Comparison of ENCODE assay signal across 13 cellular contexts in the genomic region with DNA sequence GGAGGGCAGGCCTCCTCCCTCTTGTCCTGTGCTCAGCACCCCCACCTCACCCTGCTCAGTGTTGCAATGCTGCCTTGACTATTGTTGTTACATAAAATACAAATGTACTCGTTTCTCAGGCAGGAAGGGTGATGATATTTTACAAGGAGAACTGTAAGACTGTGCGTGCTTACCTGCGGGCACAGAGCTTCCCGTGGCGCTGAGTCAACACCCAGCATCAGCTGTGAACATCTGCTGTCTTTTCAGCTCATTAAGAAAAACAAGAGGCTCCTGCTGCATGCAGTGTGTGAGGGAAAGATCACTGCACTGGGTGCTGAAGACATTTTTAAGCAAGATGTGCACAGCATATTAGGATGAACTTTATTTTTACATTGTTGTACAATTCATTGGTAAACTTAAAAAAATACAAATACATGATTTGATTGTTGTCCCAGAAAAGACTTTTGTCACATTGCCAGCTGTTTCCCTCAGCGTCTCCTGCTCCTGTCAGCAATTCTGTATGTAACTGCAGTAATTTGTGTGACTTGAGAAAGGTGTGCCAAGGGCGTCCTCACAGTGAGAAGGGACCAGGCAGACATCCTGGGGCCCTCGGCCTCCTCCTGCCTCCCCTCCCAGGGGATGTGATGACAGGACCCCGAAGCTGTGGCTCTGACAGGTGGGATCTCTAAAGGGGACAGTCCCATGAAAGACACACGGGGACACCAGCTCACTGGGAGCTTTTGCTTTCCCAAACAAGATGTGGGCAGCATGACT. TPM values are rescaled to one million over a fixed set of nuclear protein-coding genes. Genes with fewer than 3 reads are reported as not detected.
DNase-seq lines count a peak whose midpoint lies in the region; ATAC-seq, FAIRE-seq and TF ChIP-seq lines count a peak whose summit lies in the region.
"Had no signal": no experiment of that assay in that cellular context is flagged by ENCODE, and none has a peak within 500 bp of the region (broad histone marks: within the 10 kb centered on the region; RNA-seq: fewer than 3 reads in every experiment).

No MANE protein-coding gene starts in this region.

- no peaks in the 10 kb centered on the region; a peak in 1 of 5 replicates for H3K27me3 ChIP-seq in HepG2 (ENCODE audit: control insufficient read depth in 1 of 2, insufficient read depth in 2 of 2, low read length in 2 of 2)
- H3K27me3 ChIP-seq: body of pancreas, neural progenitor cell had no signal

- TF ChIP-seq POLR2A in HepG2 (IDR thresholded peaks at IDR 0.05; ENCODE audit: insufficient read depth in 1 of 2, low read depth in 2 of 2, low read length in 2 of 2) = no peak

- no peaks in the 10 kb centered on the region for H3K9me3 ChIP-seq in HEK293 (ENCODE audit: control insufficient read depth, insufficient read depth, low read depth, low read length)
- H3K9me3 ChIP-seq in HepG2 (ENCODE audit: low read length) = no peaks in the 10 kb centered on the region
- H3K9me3 ChIP-seq: body of pancreas had no signal

- TF ChIP-seq EP300 in HepG2 (IDR thresholded peaks at IDR 0.05; ENCODE audit: low read depth in 2 of 2, low read length in 2 of 2) (no peak), HepG2 (CRISPR knock-in tag; IDR thresholded peaks at IDR 0.05; ENCODE audit: borderline replicate concordance) (no peak)

- H4K20me1 ChIP-seq in HepG2 (ENCODE audit: insufficient read depth, low read length) = peaks cover 6% of the 10 kb centered on the region; the same call in 1 of the 2 replicates

- POLR2A ChIA-PET in HEK293 (lab: Yijun Ruan, JAX) (no interaction called here), RWPE1 (lab: Yijun Ruan, JAX; ENCODE audit: low non-redundant PET) (no interaction called here), HepG2 (lab: Yijun Ruan, JAX) (no interaction called here)

- FAIRE-seq in HepG2 (lab: Jason Lieb, UNC) = no peak
- FAIRE-seq: small intestine had no signal

- CTCF ChIA-PET in HEK293 (lab: Yijun Ruan, JAX) = interaction anchor here (1.3 kb wide), 1 partner anchor 85 kb away, joined by 7 read pairs; no protein-coding TSS in a partner anchor
- CTCF ChIA-PET in RWPE1 (lab: Yijun Ruan, JAX) = interaction anchor here (0.6 kb wide), 1 partner anchor 722 kb away, joined by 3 read pairs; no protein-coding TSS in a partner anchor
- CTCF ChIA-PET in HepG2 (lab: Yijun Ruan, JAX; ENCODE audit: low intra/inter-chr PET ratio, low total read pairs) = no interaction called here

- H3K36me3 ChIP-seq in HEK293 (ENCODE audit: control insufficient read depth in 2 of 2, insufficient read depth in 1 of 2, low read length in 2 of 2) (peaks cover 0 to 33% of the 10 kb centered on the region in 2 experiments; a peak in 1 of 3 replicates), HepG2 (replicated peaks in 1 of 2; ENCODE audit: control insufficient read depth in 1 of 2, insufficient read depth in 2 of 2, low read length in 2 of 2) (peaks cover 7 to 31% of the 10 kb centered on the region in 2 experiments)
- H3K36me3 ChIP-seq: neural progenitor cell had no signal

- H3K79me2 ChIP-seq in HepG2 (ENCODE audit: insufficient read depth, low read length) = no peaks in the 10 kb centered on the region

- in situ Hi-C loops in HepG2 (cut with HindIII; ENCODE audit: extremely low pct_ligation_motif_present, low pct_unique_long_range_greater_than_20kb) = no loop called here

- TF ChIP-seq RAD21 in HepG2 (CRISPR knock-in tag; IDR thresholded peaks at IDR 0.05) = no peak

- H3K4me2 ChIP-seq in HepG2 (ENCODE audit: low read depth, low read length) = no peak overlapping the region
- H3K4me2 ChIP-seq: neural progenitor cell had no signal

- 98% methylated on average over 6 of the region's 10 CpGs for WGBS in HepG2 (ENCODE audit: low lambda C conversion rate)

- no peak for ATAC-seq in HepG2
- no peak for ATAC-seq in GM19023 (IDR thresholded peaks at IDR 0.05; ENCODE audit: unreplicated experiment)
- no peak for ATAC-seq in HG03025 (IDR thresholded peaks at IDR 0.05; ENCODE audit: low FRiP score, unreplicated experiment)
- ATAC-seq in HG02678 (IDR thresholded peaks at IDR 0.05; ENCODE audit: unreplicated experiment) = no peak
- ATAC-seq: body of pancreas had no signal

- TF ChIP-seq CTCF in HEK293 (tag by site-specific recombination; IDR thresholded peaks at IDR 0.05) (no peak), RWPE1 (conservative IDR thresholded peaks at IDR 0.05; ENCODE audit: low read depth) (no peak), HepG2 (CRISPR knock-in tag; IDR thresholded peaks at IDR 0.05) (no peak)

- no peak overlapping the region for H3K9ac ChIP-seq in HepG2 (ENCODE audit: insufficient read depth, low read depth, low read length)
- H3K9ac ChIP-seq: neural progenitor cell had no signal

- no TSS peak for BruUV-seq in HepG2 (replicated peaks; lab: Mats Ljungman, UMichigan)

- H3K4me3 ChIP-seq in HEK293 (ENCODE audit: low read depth, low read length) (no peak overlapping the region), HepG2 (replicated peaks in 1 of 3; ENCODE audit: insufficient read depth in 1 of 3, low read depth in 2 of 3, low read length in 3 of 3) (no peak overlapping the region)
- H3K4me3 ChIP-seq: body of pancreas, neural progenitor cell had no signal

- H3K4me1 ChIP-seq in HEK293 (ENCODE audit: control insufficient read depth, insufficient read depth, low read length) (no peaks in the 10 kb centered on the region), HepG2 (ENCODE audit: insufficient read depth, low read length) (peaks cover 46% of the 10 kb centered on the region)
- H3K4me1 ChIP-seq: body of pancreas had no signal

- H3K27ac ChIP-seq in HEK293 (ENCODE audit: extremely low read depth, low read depth, low read length) (no peak overlapping the region), RWPE1 (peak overlapping the region; percentile 46), HepG2 (ENCODE audit: extremely low read length, insufficient read depth, low read length) (no peak overlapping the region)
- H3K27ac ChIP-seq: body of pancreas, neural progenitor cell had no signal

- intact Hi-C loops in HepG2 (cut with micrococcal nuclease; ENCODE audit: unreplicated experiment) = no loop called here

- H2AFZ ChIP-seq in HepG2 (ENCODE audit: low read length) = no peak overlapping the region
- H2AFZ ChIP-seq: neural progenitor cell had no signal

- DNase-seq in COR-L47 (lab: John Stamatoyannopoulos, UW) (peak; percentile 23), RWPE1 (ENCODE audit: low spot score) (peak; percentile 40), HepG2 (ENCODE audit: low spot score) (no peak)
- DNase-seq: activated B cell treated with CpG ODN at 0.5 μM for 24 hours; hippocampal formation; NK-92 treated with Interleukin-12 subunit alpha and Interleukin-12 subunit beta, amount 100 ng/mL, for 24 hours; small intestine had no signal

TF ChIP-seq in HEK293, 187 proteins besides CTCF, POLR2A, EP300 and RAD21 (continues in another document):
- TF ChIP-seq TRIM28 (IDR thresholded peaks at IDR 0.05; ENCODE audit: borderline replicate concordance, low read length) = no peak

TF ChIP-seq in HepG2, 621 proteins besides CTCF, POLR2A, EP300 and RAD21:
- TF ChIP-seq ZNF17 (CRISPR knock-in tag; IDR thresholded peaks at IDR 0.05) = no peak
- TF ChIP-seq RBM22 (optimal IDR thresholded peaks at IDR 0.05; ENCODE audit: low read length) = peak; percentile 4

RNA-seq across cellular contexts. Expression of a gene that starts 56.3 kb away (rescaled TPM):
- total RNA-seq in HepG2 (2016; rRNA removed; fragmentation: Illumina TruSeq; extraction: Trizol) = 1,781 and 2,179 TPM in 2 replicates
- total RNA-seq in HepG2 (2016; cell fraction: cytosol; rRNA removed; fragmentation: Illumina TruSeq; extraction: Trizol; ENCODE audit: low read depth) = 3,269 and 3,354 TPM in 2 replicates
- total RNA-seq in HepG2 (2016; cell fraction: insoluble cytoplasmic fraction; rRNA removed; fragmentation: Illumina TruSeq; extraction: Trizol) = 1,702 and 2,262 TPM in 2 replicates
- 4,253 and 4,526 TPM in 2 replicates for total RNA-seq in HepG2 (2016; cell fraction: membrane; rRNA removed; fragmentation: Illumina TruSeq; extraction: Trizol)
- total RNA-seq in HepG2 (2016; cell fraction: nucleus; rRNA removed; fragmentation: Illumina TruSeq; extraction: Trizol) = 560 and 609 TPM in 2 replicates
- 2,268 and 2,401 TPM in 2 replicates for polyA plus RNA-seq in HepG2 (2011; rRNA removed)
- polyA plus RNA-seq in HepG2 (2011; cell fraction: cytosol; rRNA removed) = 1,778 and 1,795 TPM in 2 replicates
- polyA plus RNA-seq in HepG2 (2011; cell fraction: nucleus; rRNA removed) = 459 and 538 TPM in 2 replicates
- polyA plus RNA-seq in HepG2 (2012) = 2,727 and 3,505 TPM in 2 replicates
- 4,453 and 4,819 TPM in 2 replicates for polyA plus RNA-seq in HepG2 (2016; cell fraction: cytosol; fragmentation: Illumina TruSeq; extraction: Trizol; ENCODE audit: low read depth)
- polyA plus RNA-seq in HepG2 (2016; cell fraction: insoluble cytoplasmic fraction; fragmentation: Illumina TruSeq; extraction: Trizol; ENCODE audit: low read depth) = 2,446 and 2,535 TPM in 2 replicates
- 4,866 and 4,953 TPM in 2 replicates for polyA plus RNA-seq in HepG2 (2016; cell fraction: membrane; fragmentation: Illumina TruSeq; extraction: Trizol; ENCODE audit: low read depth)
- 1,119 and 1,145 TPM in 2 replicates for polyA plus RNA-seq in HepG2 (2016; cell fraction: nucleus; fragmentation: Illumina TruSeq; extraction: Trizol; ENCODE audit: insufficient read depth, low read depth)
- 371 and 1,174 TPM in 2 replicates for polyA minus RNA-seq in HepG2 (2011; rRNA and poly(A)+ RNA removed; ENCODE audit: low replicate concordance)
- polyA minus RNA-seq in HepG2 (2011; cell fraction: cytosol; rRNA and poly(A)+ RNA removed) = 694 and 812 TPM in 2 replicates
- 216 and 257 TPM in 2 replicates for polyA minus RNA-seq in HepG2 (2011; cell fraction: nucleus; rRNA and poly(A)+ RNA removed)
